Comparison of ENCODE assay signal across 8 cellular contexts in the genomic region with DNA sequence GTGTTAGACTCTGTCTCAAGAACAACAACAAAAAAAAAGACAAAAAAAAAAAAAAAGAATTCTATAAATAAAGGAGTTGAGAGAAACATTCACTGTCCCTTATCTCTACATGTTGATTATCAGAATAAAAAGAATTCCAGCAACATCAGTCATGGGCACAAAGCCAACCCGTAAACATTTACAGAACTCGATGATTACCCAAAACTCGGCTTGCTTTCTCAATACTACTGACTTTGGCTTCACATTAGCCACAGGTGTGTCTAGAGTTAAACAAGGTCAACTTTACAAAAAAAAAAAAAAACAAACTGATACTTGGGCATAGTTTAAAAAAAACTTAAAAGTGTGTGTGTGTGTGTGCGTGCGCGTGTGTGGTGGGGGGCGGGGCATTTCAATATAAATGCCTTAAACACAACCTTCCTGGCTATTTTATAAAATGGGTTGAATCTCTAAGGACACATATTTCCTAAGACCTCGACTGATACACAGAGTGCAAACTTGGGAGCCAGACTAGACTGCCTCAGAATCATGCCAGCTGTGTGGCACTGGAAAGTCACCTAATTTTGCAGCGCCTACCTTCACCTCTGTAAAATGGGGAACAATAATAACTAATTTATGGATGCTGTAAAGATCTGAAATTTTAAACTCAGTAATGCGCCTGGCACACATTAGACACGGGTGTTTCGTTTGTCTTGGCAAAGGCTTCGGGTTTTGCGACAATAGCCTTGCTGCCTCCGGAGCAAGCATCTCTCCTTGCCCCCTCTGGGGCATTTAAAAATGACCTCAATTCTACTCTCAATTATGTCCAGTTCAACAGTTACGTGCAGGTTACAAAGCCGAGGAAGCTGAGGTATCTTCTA. TPM values are rescaled to one million over a fixed set of nuclear protein-coding genes. Genes with fewer than 3 reads are reported as not detected.
DNase-seq lines count a peak whose midpoint lies in the region; ATAC-seq and TF ChIP-seq lines count a peak whose summit lies in the region.

No MANE protein-coding gene starts in this region.

- ATAC-seq in HG02642 (IDR thresholded peaks at IDR 0.05; ENCODE audit: poor library complexity, unreplicated experiment): peak; percentile 14

- 0 to 5% methylated on average over 5 to 8 of the region's 17 CpGs for WGBS in mesodermal cell (ENCODE audit: insufficient coverage in 2 of 2), 2 experiments

- H3K36me3 ChIP-seq in A673 (ENCODE audit: insufficient read depth, low read length, poor library complexity, severe bottlenecking): peaks cover 4% of the 10 kb centered on the region
- no peaks in the 10 kb centered on the region for H3K36me3 ChIP-seq in colonic mucosa
- peaks cover 36% of the 10 kb centered on the region for H3K36me3 ChIP-seq in mesodermal cell (ENCODE audit: control insufficient read depth, insufficient read depth, low read length)

- H3K27ac ChIP-seq in A673 (ENCODE audit: low read depth, low read length, poor library complexity, severe bottlenecking) (peak overlapping the region; percentile 89), colonic mucosa (peak overlapping the region; percentile 95), mesodermal cell (ENCODE audit: low read depth, low read length, severe bottlenecking) (peak overlapping the region; percentile 93)

- peak; percentile 50 for DNase-seq in A673 (ENCODE audit: low spot score)
- no peak for DNase-seq in GM12864 (ENCODE audit: low read depth)
- DNase-seq in NCI-H226: peak; percentile 56
- DNase-seq in colonic mucosa: peak; percentile 59
- DNase-seq in NCI-H128 (lab: John Stamatoyannopoulos, UW; ENCODE audit: unreplicated experiment): no peak
- no peak for DNase-seq in KBM-7

- peak overlapping the region; percentile 57 to 69 for H3K9ac ChIP-seq in colonic mucosa (ENCODE audit: low read depth in 2 of 2, low read length in 2 of 2)

- no peak for TF ChIP-seq CTCF in A673 (conservative IDR thresholded peaks at IDR 0.05; ENCODE audit: low read depth, low read length)
- TF ChIP-seq CTCF in GM12864 (IDR thresholded peaks at IDR 0.05; ENCODE audit: low read depth, low read length, missing control alignments): no peak
- TF ChIP-seq CTCF in colonic mucosa (IDR thresholded peaks at IDR 0.05): no peak

- H3K4me1 ChIP-seq in A673 (ENCODE audit: insufficient read depth, low read length, poor library complexity, severe bottlenecking) (peaks cover 6% of the 10 kb centered on the region), colonic mucosa (no peaks in the 10 kb centered on the region), mesodermal cell (ENCODE audit: control insufficient read depth, insufficient read depth, low read length, poor library complexity, severe bottlenecking) (no peaks in the 10 kb centered on the region)

- no peaks in the 10 kb centered on the region for H3K27me3 ChIP-seq in A673 (replicated peaks; ENCODE audit: insufficient read depth, low read depth, low read length, poor library complexity)
- H3K27me3 ChIP-seq in colonic mucosa: no peaks in the 10 kb centered on the region

- H3K9me3 ChIP-seq in A673 (ENCODE audit: low read depth, low read length, poor library complexity, severe bottlenecking): no peaks in the 10 kb centered on the region
- no peaks in the 10 kb centered on the region for H3K9me3 ChIP-seq in colonic mucosa
- H3K9me3 ChIP-seq in mesodermal cell (ENCODE audit: control insufficient read depth, low read length): no peaks in the 10 kb centered on the region

- TSS peak; percentile 56 for BruUV-seq in A673 (replicated peaks; lab: Mats Ljungman, UMichigan)

- POLR2A ChIA-PET in A673 (lab: Charles Lee; ENCODE audit: low non-redundant PET): interaction anchor here (0.6 kb wide), 2 partner anchors 43 to 246 kb away, joined by 3 read pairs; partner anchors contain the start of genes CAB39L and SETDB2

- CTCF ChIA-PET in A673 (lab: Charles Lee): interaction anchor here (0.6 to 0.9 kb wide), 2 partner anchors 11 to 101 kb away, joined by 3 read pairs; no protein-coding TSS in a partner anchor

- in situ Hi-C loops in KBM-7 (cut with MboI; ENCODE audit: low pct_unique_long_range_greater_than_20kb, low sequenced_read_pairs): no loop called here

- peak overlapping the region; percentile 79 for H3K4me3 ChIP-seq in A673 (ENCODE audit: low read depth, low read length, poor library complexity, severe bottlenecking)
- H3K4me3 ChIP-seq in GM12864 (ENCODE audit: low read depth, low read length): peak overlapping the region; percentile 54
- H3K4me3 ChIP-seq in colonic mucosa: peak overlapping the region; percentile 76
- peak overlapping the region; percentile 69 for H3K4me3 ChIP-seq in mesodermal cell (ENCODE audit: extremely low read depth, insufficient read depth, low read length, poor library complexity, severe bottlenecking)

- intact Hi-C loops in A673 (cut with micrococcal nuclease; ENCODE audit: unreplicated experiment) (no loop called here), colonic mucosa (cut with DNase I) (no loop called here)

RNA-seq across cellular contexts. Expression of gene EBPL, which starts 0.9 kb away (rescaled TPM):
- 64.1 and 66.5 TPM in 2 replicates for total RNA-seq in A673 (2021)
- total RNA-seq in colonic mucosa: 10 to 100 TPM; 50.0 to 77.6 TPM
- polyA plus RNA-seq in mesodermal cell (2013, experiment 1 of 2): 112 TPM
- polyA plus RNA-seq in mesodermal cell (2013, experiment 2 of 2): 125 TPM

Comparison
In these comparisons a context has a peak if more than half of its experiments do, and no peak if none do; other contexts are left out.
1. DNase-seq: peak in A673 (single experiment), NCI-H226 (single experiment) and colonic mucosa (single experiment); none in GM12864 (single experiment), NCI-H128 (single experiment) and KBM-7 (single experiment).
2. Peak in every context shown above with its lines, with median percentiles within 50 percentile points of each other: H3K27ac ChIP-seq and H3K4me3 ChIP-seq.